ENCODE assay signal across 8 cellular contexts in the genomic region with DNA sequence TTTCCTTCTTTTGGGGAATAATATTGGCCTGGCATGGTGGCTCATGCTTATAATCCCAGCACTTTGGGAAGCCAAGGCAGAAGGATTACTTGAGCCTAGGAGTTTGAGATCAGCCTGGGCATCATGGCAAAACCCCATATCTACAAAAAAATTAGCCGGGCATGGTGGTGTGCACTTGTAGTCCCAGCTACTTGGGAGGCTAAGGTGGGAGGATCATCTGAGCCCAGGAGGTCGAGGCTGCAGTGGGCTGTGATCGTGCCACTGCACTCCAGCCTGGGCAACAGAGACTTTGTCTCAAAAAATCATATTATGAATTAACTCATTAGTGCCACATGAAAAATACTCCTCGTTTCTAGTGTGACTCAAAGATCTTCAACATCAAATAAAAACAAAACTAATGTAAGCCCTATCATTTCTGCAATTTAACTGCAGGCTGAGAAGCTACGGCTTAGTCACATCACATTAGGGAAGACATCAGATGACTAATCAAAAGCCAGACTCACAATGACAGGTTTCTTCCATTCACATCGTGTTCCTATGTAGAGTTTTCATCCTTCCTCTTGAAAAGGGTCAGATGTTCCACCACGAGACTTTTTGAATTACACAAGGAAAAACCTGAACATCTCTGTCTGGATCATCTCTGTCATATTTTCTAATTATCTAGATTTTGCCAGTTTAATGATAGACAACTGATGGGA. TPM values are rescaled to one million over a fixed set of nuclear protein-coding genes. Genes with fewer than 3 reads are reported as not detected.
DNase-seq lines count a peak whose midpoint lies in the region; ATAC-seq and TF ChIP-seq lines count a peak whose summit lies in the region.
"Not testable (repeated sequence)": the region's sequence is repeated elsewhere in the genome, so short reads cannot be mapped to it uniquely, and the experiment has no call there.

No MANE protein-coding gene starts in this region.

- H3K27ac ChIP-seq in HUES64 (ENCODE audit: low read depth, low read length), result not testable (repeated sequence)
- H3K27ac ChIP-seq in dorsolateral prefrontal cortex, result peak overlapping the region in 58 of 59 donors; percentile 82 to 99 (median 97)
- peak overlapping the region; percentile 99 for H3K27ac ChIP-seq in neutrophil
- H3K27ac ChIP-seq in suprapubic skin, result peak overlapping the region; percentile 99

- H3K9ac ChIP-seq in HUES64 (ENCODE audit: low read depth, low read length), result not testable (repeated sequence)

- in situ Hi-C loops in Caki2 (cut with HindIII; ENCODE audit: low pct_unique_long_range_greater_than_20kb, low sequenced_read_pairs), result not testable (repeated sequence)

- WGBS in HUES64, result 91% methylated on average over 7 of the region's 7 CpGs
- 61% methylated on average over 7 of the region's 7 CpGs for WGBS in suprapubic skin

- H3K27ac Mint-ChIP-seq in activated T-helper 17 cell treated with anti-CD3 and anti-CD28 coated beads, Interleukin-2, amount 50 U/mL, for 72 hours, result peak overlapping the region; percentile 99

- intact Hi-C loops in dorsolateral prefrontal cortex (cut with DNase I), result loop anchor here in 1 of 2 donors (2.0 to 10.0 kb wide), 2 partner anchors 83 to 131 kb away; a partner anchor contains a TSS

- peak; percentile 49 for ATAC-seq in activated T-helper 17 cell treated with anti-CD3 and anti-CD28 coated beads, Interleukin-2, amount 50 U/mL, for 72 hours (replicated peaks)

- H3K4me1 Mint-ChIP-seq in activated T-helper 17 cell treated with anti-CD3 and anti-CD28 coated beads, Interleukin-2, amount 50 U/mL, for 72 hours, result not testable (repeated sequence)

- not testable (repeated sequence) for TF ChIP-seq EP300 in suprapubic skin (IDR thresholded peaks at IDR 0.05)

- H3K9me3 ChIP-seq in HUES64 (ENCODE audit: insufficient read depth, low read depth, low read length); iPS-18c (ENCODE audit: control insufficient read depth, insufficient read depth, low read length); neutrophil; suprapubic skin: not testable (repeated sequence)

- H3K36me3 ChIP-seq in HUES64 (ENCODE audit: insufficient read depth, low read length), result peaks cover 19% of the 10 kb centered on the region; the same call in 1 of the 2 replicates
- H3K36me3 ChIP-seq in neutrophil, result peaks cover 16% of the 10 kb centered on the region
- peaks cover 32% of the 10 kb centered on the region for H3K36me3 ChIP-seq in suprapubic skin

- H3K27me3 Mint-ChIP-seq in activated T-helper 17 cell treated with anti-CD3 and anti-CD28 coated beads, Interleukin-2, amount 50 U/mL, for 72 hours, result not testable (repeated sequence)

- not testable (repeated sequence) for H3K27me3 ChIP-seq in HUES64 (ENCODE audit: insufficient read depth, low read length); dorsolateral prefrontal cortex; neutrophil; suprapubic skin

- peak overlapping the region; percentile 69 for H3K4me3 ChIP-seq in HUES64 (ENCODE audit: low read length)
- H3K4me3 ChIP-seq in dorsolateral prefrontal cortex, result peak overlapping the region in 56 of 59 donors; percentile 65 to 98 (median 87)
- 0 out of 2 replicates have a peak overlapping the region, but pooled peaks have one; percentile 78 for H3K4me3 ChIP-seq in iPS-18c (ENCODE audit: insufficient read depth, low read depth, low read length)
- H3K4me3 ChIP-seq in neutrophil (ENCODE audit: low read depth in 1 of 2, low read length in 1 of 2), result peak overlapping the region; percentile 93
- peak overlapping the region; percentile 88 for H3K4me3 ChIP-seq in suprapubic skin

- peaks cover 28% of the 10 kb centered on the region for H3K36me3 Mint-ChIP-seq in activated T-helper 17 cell treated with anti-CD3 and anti-CD28 coated beads, Interleukin-2, amount 50 U/mL, for 72 hours (ENCODE audit: low read depth)

- not testable (repeated sequence) for TF ChIP-seq POLR2A in suprapubic skin (IDR thresholded peaks at IDR 0.05)

- H3K9me3 Mint-ChIP-seq in activated T-helper 17 cell treated with anti-CD3 and anti-CD28 coated beads, Interleukin-2, amount 50 U/mL, for 72 hours, result not testable (repeated sequence)

- not testable (repeated sequence) for H3K4me1 ChIP-seq in HUES64 (ENCODE audit: insufficient read depth, low read length)
- H3K4me1 ChIP-seq in neutrophil (ENCODE audit: control insufficient read depth in 1 of 2, insufficient read depth in 1 of 2, low read depth in 1 of 2, low read length in 1 of 2) (peaks cover 16 to 19% of the 10 kb centered on the region in 2 experiments), suprapubic skin (peaks cover 23% of the 10 kb centered on the region)

- DNase-seq in Caki2 (ENCODE audit: low read depth), result peak; percentile 78
- peak; percentile 36 for DNase-seq in SIG-M5 (lab: John Stamatoyannopoulos, UW)
- not testable (repeated sequence) for DNase-seq in dorsolateral prefrontal cortex; suprapubic skin (ENCODE audit: low spot score in 2 of 2)

- H3K4me3 Mint-ChIP-seq in activated T-helper 17 cell treated with anti-CD3 and anti-CD28 coated beads, Interleukin-2, amount 50 U/mL, for 72 hours, result peak overlapping the region; percentile 93

- not testable (repeated sequence) for TF ChIP-seq CTCF in dorsolateral prefrontal cortex (IDR thresholded peaks at IDR 0.05 in 54 of 56, conservative IDR thresholded peaks at IDR 0.05 in 2 of 56; ENCODE audit: low read depth in 1 of 56, partially characterized antibody in 56 of 56); neutrophil (IDR thresholded peaks at IDR 0.05); suprapubic skin (IDR thresholded peaks at IDR 0.05)

RNA-seq across cellular contexts. Expression of a gene that starts 54.9 kb away (rescaled TPM):
- total RNA-seq in Caki2 (2014; rRNA removed; shearing (Covaris generic); ENCODE audit: low replicate concordance), result 9.6 and 13.9 TPM in 2 replicates
- polyA plus RNA-seq in HUES64 (2013, experiment 1 of 2), result 3.2 TPM
- 3.0 TPM for polyA plus RNA-seq in HUES64 (2013, experiment 2 of 2)
- total RNA-seq in activated T-helper 17 cell treated with anti-CD3 and anti-CD28 coated beads, Interleukin-2, amount 50 U/mL, for 72 hours, result 10 to 100 TPM; 10.1 to 17.4 TPM
- total RNA-seq in dorsolateral prefrontal cortex (100 to 1,000 TPM in 10 of 120 experiments, 10 to 100 TPM in 110; 19.5 to 135 (median 54.0) TPM), suprapubic skin (10 to 100 TPM in 1 of 4 donors, 1 to 10 TPM in 3; 3.9 to 24.3 (median 5.9) TPM)
